ENCODE assay signal across 8 cellular contexts in genomic region chr6:41894366-41895299, GRCh38.
A peak's percentile ranks its signal among the peaks of the same experiment; 100 is the strongest.
DNase-seq lines count a peak whose midpoint lies in the region; ATAC-seq lines count a peak whose summit lies in the region.

No MANE protein-coding gene starts in this region.

- peak overlapping the region; percentile 77 for H3K9ac ChIP-seq in HUES48 (ENCODE audit: low read depth, low read length)

- H3K9me3 ChIP-seq in HUES48 (ENCODE audit: control insufficient read depth, insufficient read depth, low read length), result no peaks in the 10 kb centered on the region

- ATAC-seq in GM21515 (IDR thresholded peaks at IDR 0.05; ENCODE audit: unreplicated experiment), result peak; percentile 24

- H3K36me3 ChIP-seq in HUES48 (ENCODE audit: control insufficient read depth, insufficient read depth, low read length), result 0 out of 2 replicates have a peak, but pooled peaks cover 4% of the 10 kb centered on the region

- H3K27ac ChIP-seq in HUES48 (ENCODE audit: low read depth, low read length), result peak overlapping the region; percentile 92

- intact Hi-C loops in head of caudate nucleus (cut with DNase I), result loop anchor here (2.0 kb wide), 1 partner anchor 26 kb away; the partner anchor contains the start of genes BYSL and MED20

- H3K4me3 ChIP-seq in HUES48 (ENCODE audit: low read depth, low read length), result peak overlapping the region; percentile 91

- DNase-seq in ELR (ENCODE audit: low read depth), result peak; percentile 40
- peak; percentile 12 to 14 for DNase-seq in activated CD4-positive, alpha-beta T cell treated with anti-CD3 and anti-CD28 coated beads, Interleukin-2, amount 50 U/mL, for 48 hours
- DNase-seq in head of caudate nucleus, result peak in 25 of 42 donors; percentile 5 to 68 (median 16)
- DNase-seq in putamen (ENCODE audit: low spot score), result peak; percentile 3
- no peak for DNase-seq in amniotic stem cell (lab: John Stamatoyannopoulos, UW)
- no peak for DNase-seq in NK-92 treated with Interleukin-12 subunit alpha and Interleukin-12 subunit beta, amount 100 ng/mL, for 24 hours (lab: John Stamatoyannopoulos, UW)

- peaks cover 3% of the 10 kb centered on the region; the same call in 1 of the 2 replicates for H3K27me3 ChIP-seq in HUES48 (ENCODE audit: control insufficient read depth, insufficient read depth, low read length)

- peaks cover 30% of the 10 kb centered on the region for H3K4me1 ChIP-seq in HUES48 (ENCODE audit: control insufficient read depth, insufficient read depth, low read length)

Comparison
In these comparisons a context has a peak if more than half of its experiments do, and no peak if none do; other contexts are left out.
1. DNase-seq: peak in ELR (single experiment), activated CD4-positive, alpha-beta T cell treated with anti-CD3 and anti-CD28 coated beads, Interleukin-2, amount 50 U/mL, for 48 hours (2 of 2), head of caudate nucleus (25 of 42) and putamen (single experiment); none in amniotic stem cell (single experiment) and NK-92 treated with Interleukin-12 subunit alpha and Interleukin-12 subunit beta, amount 100 ng/mL, for 24 hours (single experiment).